In the genomic region with DNA sequence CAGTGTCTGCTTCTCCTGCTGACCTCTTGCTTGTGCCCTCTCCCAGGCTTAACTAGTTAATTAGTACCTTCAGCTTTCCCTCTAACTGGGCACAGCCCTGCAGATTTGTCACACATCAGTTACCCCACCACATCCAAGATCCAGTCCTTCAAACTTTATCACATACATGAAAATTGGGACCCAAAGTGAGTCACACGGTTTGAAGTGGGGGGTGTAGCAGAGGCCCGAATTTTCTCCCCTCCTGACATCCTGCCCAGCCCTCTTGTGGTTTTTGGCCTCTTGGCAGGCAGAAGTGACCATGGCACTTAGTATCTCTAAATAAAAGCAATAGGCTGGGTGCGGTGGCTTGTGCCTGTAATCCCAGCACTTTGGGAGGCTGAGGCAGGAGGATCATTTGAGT, we compare ENCODE assay signal across 9 cellular contexts. TPM values are rescaled to one million over a fixed set of nuclear protein-coding genes. Genes with fewer than 3 reads are reported as not detected.
A peak's percentile ranks its signal among the peaks of the same experiment; 100 is the strongest.
DNase-seq lines count a peak whose midpoint lies in the region; ATAC-seq and TF ChIP-seq lines count a peak whose summit lies in the region.
"Had no signal": no experiment of that assay in that cellular context is flagged by ENCODE, and none has a peak within 500 bp of the region (broad histone marks: within the 10 kb centered on the region; RNA-seq: fewer than 3 reads in every experiment).

No MANE protein-coding gene starts in this region.

- no peaks in the 10 kb centered on the region for H3K9me3 Mint-ChIP-seq in activated CD4-positive, alpha-beta T cell treated with anti-CD3 and anti-CD28 coated beads, Interleukin-2, amount 10 ng/mL, durations not matched to agents 7 days and 5 days
- no peaks in the 10 kb centered on the region for H3K9me3 Mint-ChIP-seq in activated T-helper 2 cell treated with anti-CD3 and anti-CD28 coated beads, Interferon-gamma antibody, Interleukin-2, Interleukin-4, amounts not matched to agents 10 μg/mL and 5 μg/mL and 100 μg/mL, durations not matched to agents 14 hours and 24 hours and 36 hours
- H3K9me3 Mint-ChIP-seq: mesothelial cell of epicardium had no signal

- H3K27ac ChIP-seq in A673 (ENCODE audit: low read depth, low read length, poor library complexity, severe bottlenecking), result no peak overlapping the region

- no peak for ATAC-seq in GM21825 (IDR thresholded peaks at IDR 0.05; ENCODE audit: unreplicated experiment)

- H3K27me3 ChIP-seq in skeletal muscle satellite cell (ENCODE audit: control insufficient read depth, insufficient read depth, low read length) (no peaks in the 10 kb centered on the region), A673 (replicated peaks; ENCODE audit: insufficient read depth, low read depth, low read length, poor library complexity) (no peaks in the 10 kb centered on the region)

- no peaks in the 10 kb centered on the region for H3K9me3 ChIP-seq in skeletal muscle satellite cell (replicated peaks; ENCODE audit: low read length)
- no peaks in the 10 kb centered on the region for H3K9me3 ChIP-seq in A673 (ENCODE audit: low read depth, low read length, poor library complexity, severe bottlenecking)

- H3K4me3 ChIP-seq in skeletal muscle satellite cell (ENCODE audit: low read length) (peak overlapping the region; percentile 18), A673 (ENCODE audit: low read depth, low read length, poor library complexity, severe bottlenecking) (no peak overlapping the region)

- H3K27me3 Mint-ChIP-seq in activated CD4-positive, alpha-beta T cell treated with anti-CD3 and anti-CD28 coated beads, Interleukin-2, amount 10 ng/mL, durations not matched to agents 7 days and 5 days, result no peaks in the 10 kb centered on the region
- H3K27me3 Mint-ChIP-seq in activated T-helper 2 cell treated with anti-CD3 and anti-CD28 coated beads, Interferon-gamma antibody, Interleukin-2, Interleukin-4, amounts not matched to agents 10 μg/mL and 5 μg/mL and 100 μg/mL, durations not matched to agents 14 hours and 24 hours and 36 hours (ENCODE audit: low read depth), result no peaks in the 10 kb centered on the region

- CTCF ChIA-PET in activated CD4-positive, alpha-beta T cell treated with anti-CD3 and anti-CD28 coated beads, Interleukin-2, amount 10 ng/mL, durations not matched to agents 7 days and 5 days (lab: Charles Lee), result interaction anchor here (1.0 to 10.9 kb wide), 7 partner anchors 9 to 56 kb away, joined by 3 to 274 read pairs (median 3); partner anchors contain the start of genes C3orf18 and HEMK1
- CTCF ChIA-PET in A673 (lab: Charles Lee), result no interaction called here

- no peak for TF ChIP-seq CTCF in A673 (conservative IDR thresholded peaks at IDR 0.05; ENCODE audit: low read depth, low read length)

- peak overlapping the region; percentile 40 for H3K4me2 ChIP-seq in skeletal muscle satellite cell (ENCODE audit: low read length)

- POLR2A ChIA-PET in activated CD4-positive, alpha-beta T cell treated with anti-CD3 and anti-CD28 coated beads, Interleukin-2, amount 10 ng/mL, durations not matched to agents 7 days and 5 days (lab: Charles Lee), result interaction anchor here (0.6 to 0.9 kb wide), 3 partner anchors 9 to 18 kb away, joined by 3 read pairs; partner anchors contain the start of gene CISH
- POLR2A ChIA-PET in A673 (lab: Charles Lee; ENCODE audit: low non-redundant PET), result no interaction called here

- peaks cover 6% of the 10 kb centered on the region for H3K36me3 ChIP-seq in skeletal muscle satellite cell (ENCODE audit: insufficient read depth, low read length)
- H3K36me3 ChIP-seq in A673 (ENCODE audit: insufficient read depth, low read length, poor library complexity, severe bottlenecking), result no peaks in the 10 kb centered on the region

- H3K4me1 ChIP-seq in skeletal muscle satellite cell (ENCODE audit: control insufficient read depth, insufficient read depth, low read length) (peaks cover 66% of the 10 kb centered on the region), A673 (ENCODE audit: insufficient read depth, low read length, poor library complexity, severe bottlenecking) (peaks cover 6% of the 10 kb centered on the region)

- intact Hi-C loops in activated T-helper 2 cell treated with anti-CD3 and anti-CD28 coated beads, Interferon-gamma antibody, Interleukin-2, Interleukin-4, amounts not matched to agents 10 μg/mL and 5 μg/mL and 100 μg/mL, durations not matched to agents 14 hours and 24 hours and 36 hours (cut with micrococcal nuclease), result no loop called here
- intact Hi-C loops in A673 (cut with micrococcal nuclease; ENCODE audit: unreplicated experiment), result no loop called here

- H3K4me1 Mint-ChIP-seq in activated CD4-positive, alpha-beta T cell treated with anti-CD3 and anti-CD28 coated beads, Interleukin-2, amount 10 ng/mL, durations not matched to agents 7 days and 5 days, result peaks cover 79% of the 10 kb centered on the region
- H3K4me1 Mint-ChIP-seq in activated T-helper 2 cell treated with anti-CD3 and anti-CD28 coated beads, Interferon-gamma antibody, Interleukin-2, Interleukin-4, amounts not matched to agents 10 μg/mL and 5 μg/mL and 100 μg/mL, durations not matched to agents 14 hours and 24 hours and 36 hours (ENCODE audit: low read depth), result peaks cover 71% of the 10 kb centered on the region

- H3K27ac Mint-ChIP-seq in activated CD4-positive, alpha-beta T cell treated with anti-CD3 and anti-CD28 coated beads, Interleukin-2, amount 10 ng/mL, durations not matched to agents 7 days and 5 days, result peak overlapping the region; percentile 92
- H3K27ac Mint-ChIP-seq in activated T-helper 2 cell treated with anti-CD3 and anti-CD28 coated beads, Interferon-gamma antibody, Interleukin-2, Interleukin-4, amounts not matched to agents 10 μg/mL and 5 μg/mL and 100 μg/mL, durations not matched to agents 14 hours and 24 hours and 36 hours, result peak overlapping the region; percentile 87
- H3K27ac Mint-ChIP-seq: mesothelial cell of epicardium had no signal

- H3K36me3 Mint-ChIP-seq in activated CD4-positive, alpha-beta T cell treated with anti-CD3 and anti-CD28 coated beads, Interleukin-2, amount 10 ng/mL, durations not matched to agents 7 days and 5 days (ENCODE audit: low read depth), result peaks cover 52% of the 10 kb centered on the region
- peaks cover 77% of the 10 kb centered on the region for H3K36me3 Mint-ChIP-seq in activated T-helper 2 cell treated with anti-CD3 and anti-CD28 coated beads, Interferon-gamma antibody, Interleukin-2, Interleukin-4, amounts not matched to agents 10 μg/mL and 5 μg/mL and 100 μg/mL, durations not matched to agents 14 hours and 24 hours and 36 hours (ENCODE audit: low read depth)

- H3K9ac ChIP-seq in skeletal muscle satellite cell (ENCODE audit: low read depth, low read length), result no peak overlapping the region

- peak overlapping the region; percentile 76 for H3K4me3 Mint-ChIP-seq in activated CD4-positive, alpha-beta T cell treated with anti-CD3 and anti-CD28 coated beads, Interleukin-2, amount 10 ng/mL, durations not matched to agents 7 days and 5 days
- peak overlapping the region; percentile 95 for H3K4me3 Mint-ChIP-seq in activated T-helper 2 cell treated with anti-CD3 and anti-CD28 coated beads, Interferon-gamma antibody, Interleukin-2, Interleukin-4, amounts not matched to agents 10 μg/mL and 5 μg/mL and 100 μg/mL, durations not matched to agents 14 hours and 24 hours and 36 hours (ENCODE audit: low read depth)
- H3K4me3 Mint-ChIP-seq: mesothelial cell of epicardium had no signal

- no TSS peak for BruUV-seq in A673 (replicated peaks; lab: Mats Ljungman, UMichigan)

- no peak for DNase-seq in activated CD4-positive, alpha-beta T cell treated with anti-CD3 and anti-CD28 coated beads, Interleukin-2, amount 10 ng/mL, durations not matched to agents 7 days and 5 days
- DNase-seq in activated CD4-positive, alpha-beta T cell treated with anti-CD3 and anti-CD28 coated beads for 1 hour, result no peak
- DNase-seq in activated T-helper 2 cell treated with anti-CD3 and anti-CD28 coated beads, Interferon-gamma antibody, Interleukin-2, Interleukin-4, amounts not matched to agents 10 μg/mL and 5 μg/mL and 100 μg/mL, durations not matched to agents 14 hours and 24 hours and 36 hours (ENCODE audit: low spot score), result no peak
- DNase-seq in A673 (ENCODE audit: low spot score), result no peak
- DNase-seq: NCI-H1694 treated with DMSO at 0.1 percent for 48 hours, WERI-Rb-1 had no signal

RNA-seq across cellular contexts. Expression of gene MAPKAPK3, which starts 3.9 kb away (rescaled TPM):
- total RNA-seq in activated CD4-positive, alpha-beta T cell treated with anti-CD3 and anti-CD28 coated beads, Interleukin-2, amount 10 ng/mL, durations not matched to agents 7 days and 5 days, result 100 to 1,000 TPM; 135 to 140 TPM
- 178 and 190 TPM in 2 replicates for total RNA-seq in activated T-helper 2 cell treated with anti-CD3 and anti-CD28 coated beads, Interferon-gamma antibody, Interleukin-2, Interleukin-4, amounts not matched to agents 10 μg/mL and 5 μg/mL and 100 μg/mL, durations not matched to agents 14 hours and 24 hours and 36 hours
- 107 and 123 TPM in 2 replicates for total RNA-seq in skeletal muscle satellite cell (2012; rRNA removed)
- 15.8 and 17.3 TPM in 2 replicates for total RNA-seq in A673 (2021)

RNA-seq across cellular contexts. Expression of gene CISH, which starts 9.3 kb away (rescaled TPM):
- total RNA-seq in activated CD4-positive, alpha-beta T cell treated with anti-CD3 and anti-CD28 coated beads, Interleukin-2, amount 10 ng/mL, durations not matched to agents 7 days and 5 days, result 100 to 1,000 TPM; 300 to 308 TPM
- 351 and 355 TPM in 2 replicates for total RNA-seq in activated T-helper 2 cell treated with anti-CD3 and anti-CD28 coated beads, Interferon-gamma antibody, Interleukin-2, Interleukin-4, amounts not matched to agents 10 μg/mL and 5 μg/mL and 100 μg/mL, durations not matched to agents 14 hours and 24 hours and 36 hours
- total RNA-seq in skeletal muscle satellite cell (2012; rRNA removed), result 0.44 and 0.76 TPM in 2 replicates
- 0.86 and 1.6 TPM in 2 replicates for total RNA-seq in A673 (2021)

RNA-seq across cellular contexts. Expression of gene HEMK1, which starts 51.5 kb away (rescaled TPM):
- total RNA-seq in activated CD4-positive, alpha-beta T cell treated with anti-CD3 and anti-CD28 coated beads, Interleukin-2, amount 10 ng/mL, durations not matched to agents 7 days and 5 days, result 10 to 100 TPM; 42.3 to 49.0 TPM
- 61.7 and 68.7 TPM in 2 replicates for total RNA-seq in activated T-helper 2 cell treated with anti-CD3 and anti-CD28 coated beads, Interferon-gamma antibody, Interleukin-2, Interleukin-4, amounts not matched to agents 10 μg/mL and 5 μg/mL and 100 μg/mL, durations not matched to agents 14 hours and 24 hours and 36 hours
- 9.6 and 9.9 TPM in 2 replicates for total RNA-seq in skeletal muscle satellite cell (2012; rRNA removed)
- 5.7 and 7.9 TPM in 2 replicates for total RNA-seq in A673 (2021)

RNA-seq across cellular contexts. Expression of gene C3orf18, which starts 53.3 kb away (rescaled TPM):
- 10 to 100 TPM; 29.0 to 33.9 TPM for total RNA-seq in activated CD4-positive, alpha-beta T cell treated with anti-CD3 and anti-CD28 coated beads, Interleukin-2, amount 10 ng/mL, durations not matched to agents 7 days and 5 days
- total RNA-seq in activated T-helper 2 cell treated with anti-CD3 and anti-CD28 coated beads, Interferon-gamma antibody, Interleukin-2, Interleukin-4, amounts not matched to agents 10 μg/mL and 5 μg/mL and 100 μg/mL, durations not matched to agents 14 hours and 24 hours and 36 hours, result 35.2 and 37.2 TPM in 2 replicates
- 6.8 and 7.6 TPM in 2 replicates for total RNA-seq in skeletal muscle satellite cell (2012; rRNA removed)
- 1.5 and 4.9 TPM in 2 replicates for total RNA-seq in A673 (2021)

RNA-seq across cellular contexts. Expression of gene DOCK3, which starts 53.9 kb away (rescaled TPM):
- 1 to 10 TPM in 1 of 2 experiments, under 1 TPM in 1; 1.00 to 1.1 TPM for total RNA-seq in activated CD4-positive, alpha-beta T cell treated with anti-CD3 and anti-CD28 coated beads, Interleukin-2, amount 10 ng/mL, durations not matched to agents 7 days and 5 days
- total RNA-seq in activated T-helper 2 cell treated with anti-CD3 and anti-CD28 coated beads, Interferon-gamma antibody, Interleukin-2, Interleukin-4, amounts not matched to agents 10 μg/mL and 5 μg/mL and 100 μg/mL, durations not matched to agents 14 hours and 24 hours and 36 hours, result 1.1 and 1.4 TPM in 2 replicates
- total RNA-seq in skeletal muscle satellite cell (2012; rRNA removed), result 0.25 and 0.66 TPM in 2 replicates
- total RNA-seq in A673 (2021), result 0.47 and 0.59 TPM in 2 replicates

Comparison
In these comparisons a context has a peak if more than half of its experiments do, and no peak if none do; other contexts are left out.
1. RNA of gene CISH, which starts 9.3 kb away (total RNA-seq): 351 to 355 TPM in activated T-helper 2 cell treated with anti-CD3 and anti-CD28 coated beads, Interferon-gamma antibody, Interleukin-2, Interleukin-4, amounts not matched to agents 10 μg/mL and 5 μg/mL and 100 μg/mL, durations not matched to agents 14 hours and 24 hours and 36 hours and 300 to 308 TPM in activated CD4-positive, alpha-beta T cell treated with anti-CD3 and anti-CD28 coated beads, Interleukin-2, amount 10 ng/mL, durations not matched to agents 7 days and 5 days; 0.86 to 1.6 TPM in A673; every median in the first group is over 100 times any median in the second.